1 cellular context compared by ENCODE assay signal in the genomic region with DNA sequence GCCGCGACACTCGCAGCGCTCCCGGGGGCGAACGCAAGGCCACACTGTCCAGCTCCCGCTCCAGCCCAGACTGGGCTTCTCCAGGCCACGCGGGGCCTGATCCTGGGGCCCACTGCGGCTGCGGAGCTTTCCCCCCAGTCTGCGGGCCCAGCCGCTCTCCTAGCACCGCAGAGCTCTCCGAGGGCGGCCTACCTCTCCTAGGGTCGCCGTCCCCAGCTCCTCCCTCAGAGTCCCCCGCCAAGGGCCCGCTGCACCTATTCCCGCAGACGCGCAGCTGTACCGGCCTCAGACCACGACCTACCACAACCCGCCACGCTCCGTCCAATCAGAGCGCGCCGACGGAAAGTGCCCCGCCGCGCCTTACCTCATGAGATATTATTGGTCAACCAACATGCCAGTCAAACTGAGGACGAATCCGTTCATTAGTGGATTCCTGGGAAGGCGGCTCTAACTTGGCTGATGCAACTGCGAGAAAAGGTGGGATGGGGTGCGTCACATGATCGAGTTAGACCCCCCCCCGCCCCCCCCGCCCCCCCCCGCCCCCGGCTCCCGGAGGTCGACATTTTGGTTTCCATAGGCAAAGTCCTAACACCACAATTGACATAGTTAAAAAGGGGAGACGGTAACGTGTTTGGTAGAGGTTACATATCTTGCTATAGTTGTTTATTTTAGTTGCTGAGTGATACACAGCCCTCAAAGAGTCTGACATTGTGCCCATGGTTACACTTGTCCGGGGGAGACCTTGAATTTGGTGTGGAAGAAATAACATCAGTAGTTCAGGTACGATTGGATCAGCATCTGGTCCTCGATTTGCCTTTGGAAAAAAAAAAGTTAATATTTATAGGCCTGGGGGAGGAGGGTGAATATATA.
TF ChIP-seq lines count a peak whose summit lies in the region.

AARS1 (minus strand) TSS at position 278 of the 870 bp plus-strand sequence. CDS start 6,743 bp downstream, outside the sequence.

TF ChIP-seq in GM12878, 131 proteins besides CTCF, POLR2A, EP300 and RAD21 (continued from another document and continues in another):
- TF ChIP-seq, protein P1, sequence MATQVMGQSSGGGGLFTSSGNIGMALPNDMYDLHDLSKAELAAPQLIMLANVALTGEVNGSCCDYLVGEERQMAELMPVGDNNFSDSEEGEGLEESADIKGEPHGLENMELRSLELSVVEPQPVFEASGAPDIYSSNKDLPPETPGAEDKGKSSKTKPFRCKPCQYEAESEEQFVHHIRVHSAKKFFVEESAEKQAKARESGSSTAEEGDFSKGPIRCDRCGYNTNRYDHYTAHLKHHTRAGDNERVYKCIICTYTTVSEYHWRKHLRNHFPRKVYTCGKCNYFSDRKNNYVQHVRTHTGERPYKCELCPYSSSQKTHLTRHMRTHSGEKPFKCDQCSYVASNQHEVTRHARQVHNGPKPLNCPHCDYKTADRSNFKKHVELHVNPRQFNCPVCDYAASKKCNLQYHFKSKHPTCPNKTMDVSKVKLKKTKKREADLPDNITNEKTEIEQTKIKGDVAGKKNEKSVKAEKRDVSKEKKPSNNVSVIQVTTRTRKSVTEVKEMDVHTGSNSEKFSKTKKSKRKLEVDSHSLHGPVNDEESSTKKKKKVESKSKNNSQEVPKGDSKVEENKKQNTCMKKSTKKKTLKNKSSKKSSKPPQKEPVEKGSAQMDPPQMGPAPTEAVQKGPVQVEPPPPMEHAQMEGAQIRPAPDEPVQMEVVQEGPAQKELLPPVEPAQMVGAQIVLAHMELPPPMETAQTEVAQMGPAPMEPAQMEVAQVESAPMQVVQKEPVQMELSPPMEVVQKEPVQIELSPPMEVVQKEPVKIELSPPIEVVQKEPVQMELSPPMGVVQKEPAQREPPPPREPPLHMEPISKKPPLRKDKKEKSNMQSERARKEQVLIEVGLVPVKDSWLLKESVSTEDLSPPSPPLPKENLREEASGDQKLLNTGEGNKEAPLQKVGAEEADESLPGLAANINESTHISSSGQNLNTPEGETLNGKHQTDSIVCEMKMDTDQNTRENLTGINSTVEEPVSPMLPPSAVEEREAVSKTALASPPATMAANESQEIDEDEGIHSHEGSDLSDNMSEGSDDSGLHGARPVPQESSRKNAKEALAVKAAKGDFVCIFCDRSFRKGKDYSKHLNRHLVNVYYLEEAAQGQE (IDR thresholded peaks at IDR 0.05; ENCODE audit: low read depth, low read length) = no peak
- TF ChIP-seq NFIC (IDR thresholded peaks at IDR 0.05; ENCODE audit: low read depth, low read length) = no peak
- TF ChIP-seq ATF7 (IDR thresholded peaks at IDR 0.05; ENCODE audit: low read depth) = peak; percentile 80
- peak; percentile 69; the same call in 1 of the 2 replicates for TF ChIP-seq RAD51 (IDR thresholded peaks at IDR 0.05)
- peak; percentile 78 for TF ChIP-seq SMAD5 (IDR thresholded peaks at IDR 0.05; ENCODE audit: low read depth)
- 0 out of 2 replicates have a peak, but pooled peaks have one; percentile 32 for TF ChIP-seq ZNF24 (IDR thresholded peaks at IDR 0.05)
- peak; percentile 19 for TF ChIP-seq MEF2B (IDR thresholded peaks at IDR 0.05; ENCODE audit: partially characterized antibody, poor library complexity, severe bottlenecking)
- no peak for TF ChIP-seq NRF1 (conservative IDR thresholded peaks at IDR 0.05; ENCODE audit: low read depth, low read length)
- no peak for TF ChIP-seq STAT1 (conservative IDR thresholded peaks at IDR 0.05)
- no peak for TF ChIP-seq NR2C1 (IDR thresholded peaks at IDR 0.05)
- TF ChIP-seq SRF (IDR thresholded peaks at IDR 0.05; ENCODE audit: low read depth in 2 of 2, low read length in 2 of 2) = no peak
- TF ChIP-seq, protein P2, sequence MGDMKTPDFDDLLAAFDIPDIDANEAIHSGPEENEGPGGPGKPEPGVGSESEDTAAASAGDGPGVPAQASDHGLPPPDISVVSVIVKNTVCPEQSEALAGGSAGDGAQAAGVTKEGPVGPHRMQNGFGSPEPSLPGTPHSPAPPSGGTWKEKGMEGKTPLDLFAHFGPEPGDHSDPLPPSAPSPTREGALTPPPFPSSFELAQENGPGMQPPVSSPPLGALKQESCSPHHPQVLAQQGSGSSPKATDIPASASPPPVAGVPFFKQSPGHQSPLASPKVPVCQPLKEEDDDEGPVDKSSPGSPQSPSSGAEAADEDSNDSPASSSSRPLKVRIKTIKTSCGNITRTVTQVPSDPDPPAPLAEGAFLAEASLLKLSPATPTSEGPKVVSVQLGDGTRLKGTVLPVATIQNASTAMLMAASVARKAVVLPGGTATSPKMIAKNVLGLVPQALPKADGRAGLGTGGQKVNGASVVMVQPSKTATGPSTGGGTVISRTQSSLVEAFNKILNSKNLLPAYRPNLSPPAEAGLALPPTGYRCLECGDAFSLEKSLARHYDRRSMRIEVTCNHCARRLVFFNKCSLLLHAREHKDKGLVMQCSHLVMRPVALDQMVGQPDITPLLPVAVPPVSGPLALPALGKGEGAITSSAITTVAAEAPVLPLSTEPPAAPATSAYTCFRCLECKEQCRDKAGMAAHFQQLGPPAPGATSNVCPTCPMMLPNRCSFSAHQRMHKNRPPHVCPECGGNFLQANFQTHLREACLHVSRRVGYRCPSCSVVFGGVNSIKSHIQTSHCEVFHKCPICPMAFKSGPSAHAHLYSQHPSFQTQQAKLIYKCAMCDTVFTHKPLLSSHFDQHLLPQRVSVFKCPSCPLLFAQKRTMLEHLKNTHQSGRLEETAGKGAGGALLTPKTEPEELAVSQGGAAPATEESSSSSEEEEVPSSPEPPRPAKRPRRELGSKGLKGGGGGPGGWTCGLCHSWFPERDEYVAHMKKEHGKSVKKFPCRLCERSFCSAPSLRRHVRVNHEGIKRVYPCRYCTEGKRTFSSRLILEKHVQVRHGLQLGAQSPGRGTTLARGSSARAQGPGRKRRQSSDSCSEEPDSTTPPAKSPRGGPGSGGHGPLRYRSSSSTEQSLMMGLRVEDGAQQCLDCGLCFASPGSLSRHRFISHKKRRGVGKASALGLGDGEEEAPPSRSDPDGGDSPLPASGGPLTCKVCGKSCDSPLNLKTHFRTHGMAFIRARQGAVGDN (IDR thresholded peaks at IDR 0.05) = peak; percentile 31
- peak; percentile 32 for TF ChIP-seq KLF5 (IDR thresholded peaks at IDR 0.05; ENCODE audit: partially characterized antibody)
- TF ChIP-seq FOS (IDR thresholded peaks at IDR 0.05; ENCODE audit: borderline replicate concordance, extremely low read depth, insufficient read length) = peak; percentile 89
- no peak for TF ChIP-seq ZZZ3 (IDR thresholded peaks at IDR 0.05; ENCODE audit: control insufficient read depth, insufficient read length, low read depth)
- TF ChIP-seq NFXL1 (IDR thresholded peaks at IDR 0.05; ENCODE audit: borderline replicate concordance) = no peak
- TF ChIP-seq NR2F1 (conservative IDR thresholded peaks at IDR 0.05) = peak; percentile 48
- TF ChIP-seq, protein P3, sequence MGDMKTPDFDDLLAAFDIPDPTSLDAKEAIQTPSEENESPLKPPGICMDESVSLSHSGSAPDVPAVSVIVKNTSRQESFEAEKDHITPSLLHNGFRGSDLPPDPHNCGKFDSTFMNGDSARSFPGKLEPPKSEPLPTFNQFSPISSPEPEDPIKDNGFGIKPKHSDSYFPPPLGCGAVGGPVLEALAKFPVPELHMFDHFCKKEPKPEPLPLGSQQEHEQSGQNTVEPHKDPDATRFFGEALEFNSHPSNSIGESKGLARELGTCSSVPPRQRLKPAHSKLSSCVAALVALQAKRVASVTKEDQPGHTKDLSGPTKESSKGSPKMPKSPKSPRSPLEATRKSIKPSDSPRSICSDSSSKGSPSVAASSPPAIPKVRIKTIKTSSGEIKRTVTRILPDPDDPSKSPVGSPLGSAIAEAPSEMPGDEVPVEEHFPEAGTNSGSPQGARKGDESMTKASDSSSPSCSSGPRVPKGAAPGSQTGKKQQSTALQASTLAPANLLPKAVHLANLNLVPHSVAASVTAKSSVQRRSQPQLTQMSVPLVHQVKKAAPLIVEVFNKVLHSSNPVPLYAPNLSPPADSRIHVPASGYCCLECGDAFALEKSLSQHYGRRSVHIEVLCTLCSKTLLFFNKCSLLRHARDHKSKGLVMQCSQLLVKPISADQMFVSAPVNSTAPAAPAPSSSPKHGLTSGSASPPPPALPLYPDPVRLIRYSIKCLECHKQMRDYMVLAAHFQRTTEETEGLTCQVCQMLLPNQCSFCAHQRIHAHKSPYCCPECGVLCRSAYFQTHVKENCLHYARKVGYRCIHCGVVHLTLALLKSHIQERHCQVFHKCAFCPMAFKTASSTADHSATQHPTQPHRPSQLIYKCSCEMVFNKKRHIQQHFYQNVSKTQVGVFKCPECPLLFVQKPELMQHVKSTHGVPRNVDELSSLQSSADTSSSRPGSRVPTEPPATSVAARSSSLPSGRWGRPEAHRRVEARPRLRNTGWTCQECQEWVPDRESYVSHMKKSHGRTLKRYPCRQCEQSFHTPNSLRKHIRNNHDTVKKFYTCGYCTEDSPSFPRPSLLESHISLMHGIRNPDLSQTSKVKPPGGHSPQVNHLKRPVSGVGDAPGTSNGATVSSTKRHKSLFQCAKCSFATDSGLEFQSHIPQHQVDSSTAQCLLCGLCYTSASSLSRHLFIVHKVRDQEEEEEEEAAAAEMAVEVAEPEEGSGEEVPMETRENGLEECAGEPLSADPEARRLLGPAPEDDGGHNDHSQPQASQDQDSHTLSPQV (IDR thresholded peaks at IDR 0.05) = no peak
- TF ChIP-seq, protein P4, sequence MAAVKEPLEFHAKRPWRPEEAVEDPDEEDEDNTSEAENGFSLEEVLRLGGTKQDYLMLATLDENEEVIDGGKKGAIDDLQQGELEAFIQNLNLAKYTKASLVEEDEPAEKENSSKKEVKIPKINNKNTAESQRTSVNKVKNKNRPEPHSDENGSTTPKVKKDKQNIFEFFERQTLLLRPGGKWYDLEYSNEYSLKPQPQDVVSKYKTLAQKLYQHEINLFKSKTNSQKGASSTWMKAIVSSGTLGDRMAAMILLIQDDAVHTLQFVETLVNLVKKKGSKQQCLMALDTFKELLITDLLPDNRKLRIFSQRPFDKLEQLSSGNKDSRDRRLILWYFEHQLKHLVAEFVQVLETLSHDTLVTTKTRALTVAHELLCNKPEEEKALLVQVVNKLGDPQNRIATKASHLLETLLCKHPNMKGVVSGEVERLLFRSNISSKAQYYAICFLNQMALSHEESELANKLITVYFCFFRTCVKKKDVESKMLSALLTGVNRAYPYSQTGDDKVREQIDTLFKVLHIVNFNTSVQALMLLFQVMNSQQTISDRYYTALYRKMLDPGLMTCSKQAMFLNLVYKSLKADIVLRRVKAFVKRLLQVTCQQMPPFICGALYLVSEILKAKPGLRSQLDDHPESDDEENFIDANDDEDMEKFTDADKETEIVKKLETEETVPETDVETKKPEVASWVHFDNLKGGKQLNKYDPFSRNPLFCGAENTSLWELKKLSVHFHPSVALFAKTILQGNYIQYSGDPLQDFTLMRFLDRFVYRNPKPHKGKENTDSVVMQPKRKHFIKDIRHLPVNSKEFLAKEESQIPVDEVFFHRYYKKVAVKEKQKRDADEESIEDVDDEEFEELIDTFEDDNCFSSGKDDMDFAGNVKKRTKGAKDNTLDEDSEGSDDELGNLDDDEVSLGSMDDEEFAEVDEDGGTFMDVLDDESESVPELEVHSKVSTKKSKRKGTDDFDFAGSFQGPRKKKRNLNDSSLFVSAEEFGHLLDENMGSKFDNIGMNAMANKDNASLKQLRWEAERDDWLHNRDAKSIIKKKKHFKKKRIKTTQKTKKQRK (IDR thresholded peaks at IDR 0.05; ENCODE audit: low read depth, low read length) = peak; percentile 54; the same call in 1 of the 2 replicates
- no peak for TF ChIP-seq PAX5 (IDR thresholded peaks at IDR 0.05; ENCODE audit: borderline replicate concordance, low read depth, low read length)
- peak; percentile 26; the same call in 1 of the 2 replicates for TF ChIP-seq ZBTB40 (IDR thresholded peaks at IDR 0.05; ENCODE audit: borderline replicate concordance)
- TF ChIP-seq, protein P5, sequence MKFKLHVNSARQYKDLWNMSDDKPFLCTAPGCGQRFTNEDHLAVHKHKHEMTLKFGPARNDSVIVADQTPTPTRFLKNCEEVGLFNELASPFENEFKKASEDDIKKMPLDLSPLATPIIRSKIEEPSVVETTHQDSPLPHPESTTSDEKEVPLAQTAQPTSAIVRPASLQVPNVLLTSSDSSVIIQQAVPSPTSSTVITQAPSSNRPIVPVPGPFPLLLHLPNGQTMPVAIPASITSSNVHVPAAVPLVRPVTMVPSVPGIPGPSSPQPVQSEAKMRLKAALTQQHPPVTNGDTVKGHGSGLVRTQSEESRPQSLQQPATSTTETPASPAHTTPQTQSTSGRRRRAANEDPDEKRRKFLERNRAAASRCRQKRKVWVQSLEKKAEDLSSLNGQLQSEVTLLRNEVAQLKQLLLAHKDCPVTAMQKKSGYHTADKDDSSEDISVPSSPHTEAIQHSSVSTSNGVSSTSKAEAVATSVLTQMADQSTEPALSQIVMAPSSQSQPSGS (IDR thresholded peaks at IDR 0.05; ENCODE audit: low read length) = no peak
- no peak for TF ChIP-seq FOXK2 (IDR thresholded peaks at IDR 0.05)
- no peak for TF ChIP-seq KAT2A (conservative IDR thresholded peaks at IDR 0.05; ENCODE audit: control insufficient read depth, low read depth, low read length)
- no peak for TF ChIP-seq BMI1 (IDR thresholded peaks at IDR 0.05; ENCODE audit: borderline replicate concordance)
- no peak for TF ChIP-seq JUNB (IDR thresholded peaks at IDR 0.05)
- peak; percentile 83 for TF ChIP-seq PML (IDR thresholded peaks at IDR 0.05; ENCODE audit: low read length)
- peak in 1 of 2 experiments; percentile 41; a peak in 2 of 4 replicates for TF ChIP-seq BHLHE40 (IDR thresholded peaks at IDR 0.05; ENCODE audit: borderline replicate concordance in 1 of 2, low read depth in 2 of 2, low read length in 1 of 2)
- TF ChIP-seq CHD2 (IDR thresholded peaks at IDR 0.05; ENCODE audit: borderline replicate concordance, low read depth, low read length) = peak; percentile 95
- peak; percentile 96 for TF ChIP-seq POLR2AphosphoS5 (IDR thresholded peaks at IDR 0.05; ENCODE audit: low read length)
- peak; percentile 91 for TF ChIP-seq NFYA (IDR thresholded peaks at IDR 0.05; ENCODE audit: borderline replicate concordance, low read depth, low read length)
- TF ChIP-seq SIX5 (IDR thresholded peaks at IDR 0.05; ENCODE audit: low read depth, low read length, severe bottlenecking) = no peak
